ENCODE assay signal across 1 cellular context in the genomic region with DNA sequence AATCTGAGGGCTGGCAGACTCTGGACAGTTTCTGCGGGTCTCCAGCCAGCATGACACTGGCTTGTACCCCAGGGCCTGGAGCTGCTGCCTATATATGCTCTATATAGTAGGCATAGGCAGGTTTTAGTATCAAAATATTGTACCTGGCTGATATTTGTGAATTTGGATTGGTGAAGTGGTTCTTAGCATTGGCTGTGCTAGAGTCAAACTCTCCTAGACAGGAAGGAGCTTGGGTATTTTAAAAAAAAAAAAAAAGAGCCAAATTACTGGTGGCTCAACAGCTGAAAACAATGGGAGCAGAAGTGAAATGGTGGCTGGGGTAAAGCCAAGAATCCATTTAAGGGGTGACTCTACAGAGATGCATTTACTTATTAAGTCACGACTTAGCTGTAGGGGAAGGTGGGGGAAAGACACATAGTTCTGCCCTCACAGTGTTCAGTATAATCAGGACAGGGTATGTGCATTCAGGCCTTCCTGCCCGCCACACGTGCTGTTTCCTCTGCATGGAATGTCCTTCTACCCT.
TF ChIP-seq lines count a peak whose summit lies in the region.

No MANE protein-coding gene starts in this region.

TF ChIP-seq in endothelial cell of umbilical vein, 7 proteins besides CTCF, POLR2A, EP300 and RAD21:
- no peak for TF ChIP-seq JUN (IDR thresholded peaks at IDR 0.05; ENCODE audit: borderline replicate concordance, insufficient read depth, insufficient read length, low read depth)
- no peak for TF ChIP-seq EZH2 (IDR thresholded peaks at IDR 0.05; ENCODE audit: borderline replicate concordance, low read depth, low read length, severe bottlenecking)
